ENCODE assay signal across 8 cellular contexts in genomic region chr13:96958286-96958891, GRCh38. TPM values are rescaled to one million over a fixed set of nuclear protein-coding genes. Genes with fewer than 3 reads are reported as not detected.
DNase-seq lines count a peak whose midpoint lies in the region; ATAC-seq, FAIRE-seq and TF ChIP-seq lines count a peak whose summit lies in the region.

No MANE protein-coding gene starts in this region.

- no peaks in the 10 kb centered on the region for H3K36me3 ChIP-seq in OCI-LY1 (ENCODE audit: insufficient read depth, low read length)
- no peaks in the 10 kb centered on the region for H3K36me3 ChIP-seq in pancreas

- H3K4me2 ChIP-seq in OCI-LY1 (ENCODE audit: low read length) = no peak overlapping the region

- 32 to 41% methylated on average over 5 of the region's 5 CpGs for WGBS in pancreas, 2 donors

- H3K9ac ChIP-seq in OCI-LY1 (ENCODE audit: low read length) = no peak overlapping the region

- intact Hi-C loops in pancreas (cut with DNase I) = loop anchor here in 1 of 3 donors (5.0 kb wide), 1 partner anchor 136 kb away; no protein-coding TSS in a partner anchor

- H3K4me1 ChIP-seq in OCI-LY1 (ENCODE audit: insufficient read depth, low read length, severe bottlenecking) (no peaks in the 10 kb centered on the region), pancreas (no peaks in the 10 kb centered on the region)

- H3K27me3 ChIP-seq in OCI-LY1 (ENCODE audit: insufficient read depth, low read length) (no peaks in the 10 kb centered on the region), pancreas (no peaks in the 10 kb centered on the region)

- DNase-seq in DMS 273 (lab: John Stamatoyannopoulos, UW; ENCODE audit: unreplicated experiment) (peak; percentile 76), DMS 273 treated with DMSO at 0.1 percent for 48 hours (lab: John Stamatoyannopoulos, UW) (no peak), pancreas (peak in 1 of 6 donors; percentile 24)
- DNase-seq in activated CD8-positive, alpha-beta memory T cell treated with anti-CD3 and anti-CD28 coated beads for 24 hours = no peak

- peak; percentile 88 for TF ChIP-seq CTCF in OCI-LY1 (IDR thresholded peaks at IDR 0.05; ENCODE audit: low read length)
- TF ChIP-seq CTCF in pancreas (IDR thresholded peaks at IDR 0.05) = peak; percentile 52 to 78 (median 62)

- H3K9me3 ChIP-seq in OCI-LY1 (ENCODE audit: low read length) (no peaks in the 10 kb centered on the region), pancreas (no peaks in the 10 kb centered on the region)

- H3K9me2 ChIP-seq in OCI-LY1 (ENCODE audit: low read depth, low read length) = no peaks in the 10 kb centered on the region

- no peaks in the 10 kb centered on the region for H3F3A ChIP-seq in OCI-LY1 (ENCODE audit: insufficient read depth, low read length)

- H3K79me2 ChIP-seq in OCI-LY1 (ENCODE audit: insufficient read depth, low read length) = no peaks in the 10 kb centered on the region

- ATAC-seq in HG03442 (IDR thresholded peaks at IDR 0.05; ENCODE audit: unreplicated experiment) = peak; percentile 46
- ATAC-seq in pancreas = peak in 3 of 4 donors; percentile 70 to 79 (median 76)
- ATAC-seq in HG03565 (IDR thresholded peaks at IDR 0.05; ENCODE audit: unreplicated experiment) = no peak

- H3K4me3 ChIP-seq in OCI-LY1 (ENCODE audit: low read depth, low read length, poor library complexity, severe bottlenecking) (no peak overlapping the region), pancreas (no peak overlapping the region)

- H3K27ac ChIP-seq in OCI-LY1 (ENCODE audit: low read depth, low read length, poor library complexity, severe bottlenecking) (no peak overlapping the region), pancreas (no peak overlapping the region)

- H2AFZ ChIP-seq in OCI-LY1 (ENCODE audit: low read length) = no peak overlapping the region

- H4K20me1 ChIP-seq in OCI-LY1 (ENCODE audit: insufficient read depth, low read length) = no peaks in the 10 kb centered on the region

- FAIRE-seq in endometrium (lab: Jason Lieb, UNC) (peak; percentile 73), pancreas (lab: Jason Lieb, UNC) (peak; percentile 69)

RNA-seq across cellular contexts. Expression of gene OXGR1, which starts 35.9 kb away (rescaled TPM):
- under 1 TPM in 4 of 6 donors, not detected in 2; 0.18 to 0.56 (median 0.31) TPM for total RNA-seq in pancreas
- 1 to 10 TPM in 1 of 2 donors, under 1 TPM in 1; 0.61 to 2.3 TPM for polyA plus RNA-seq in pancreas
